In the genomic region with DNA sequence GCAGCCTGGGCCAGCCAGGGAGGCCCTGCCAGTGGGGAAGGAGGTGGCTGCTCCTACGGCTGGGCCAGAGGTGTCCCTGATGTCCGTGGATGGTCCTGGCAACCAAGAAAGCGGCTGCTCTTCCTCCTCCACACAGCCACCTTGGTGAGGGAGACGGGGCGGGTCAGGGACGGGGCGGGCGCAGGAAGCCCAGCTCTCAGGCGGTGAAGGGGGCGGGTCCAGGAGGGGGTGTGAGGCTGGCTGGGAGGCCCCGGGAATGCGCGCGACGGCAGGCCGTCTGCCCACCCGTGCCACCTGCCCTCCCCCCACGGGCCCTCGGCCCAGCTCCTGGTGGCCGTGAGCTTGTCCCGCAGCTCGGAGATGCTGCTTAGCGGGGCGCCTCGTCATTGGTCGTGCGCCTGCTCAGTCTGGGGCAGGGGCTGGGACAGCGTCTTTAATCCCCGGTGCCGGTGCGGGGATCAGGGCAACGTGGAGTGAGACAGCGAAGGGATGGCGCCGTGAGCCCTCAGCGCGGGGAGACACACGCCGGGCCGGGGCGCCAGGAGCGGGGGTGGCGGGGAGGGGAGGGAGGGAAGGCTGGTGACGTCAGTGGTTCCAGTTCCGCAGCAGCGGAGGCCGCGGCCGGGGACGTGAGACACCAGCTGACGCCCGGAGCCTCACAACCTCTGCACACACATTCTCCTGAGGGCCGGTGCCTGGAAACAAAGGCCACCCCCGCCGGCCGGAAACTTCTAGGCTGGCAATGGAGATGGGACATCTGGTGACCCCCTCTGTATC, we compare ENCODE assay signal across 8 cellular contexts. TPM values are rescaled to one million over a fixed set of nuclear protein-coding genes. Genes with fewer than 3 reads are reported as not detected.
A peak's percentile ranks its signal among the peaks of the same experiment; 100 is the strongest.
DNase-seq lines count a peak whose midpoint lies in the region; ATAC-seq and TF ChIP-seq lines count a peak whose summit lies in the region.

No MANE protein-coding gene starts in this region.

- H3K9me3 Mint-ChIP-seq in dendritic cell treated with granulocyte-macrophage colony-stimulating factor and Interleukin-4, amounts not matched to agents 40 ng/mL and 50 ng/mL, for 4 days, result no peaks in the 10 kb centered on the region

- WGBS in right lobe of liver (ENCODE audit: insufficient coverage, low coverage, low lambda C conversion rate, missing lambda C conversion rate), result no CpG with 5 or more reads among the region's 56 CpGs

- H3K27ac Mint-ChIP-seq in dendritic cell treated with granulocyte-macrophage colony-stimulating factor and Interleukin-4, amounts not matched to agents 40 ng/mL and 50 ng/mL, for 4 days, result peak overlapping the region; percentile 75

- intact Hi-C loops in dendritic cell treated with granulocyte-macrophage colony-stimulating factor and Interleukin-4, amounts not matched to agents 40 ng/mL and 50 ng/mL, for 4 days (cut with micrococcal nuclease), result loop anchor here (5.0 kb wide), 1 partner anchor 46 kb away; no protein-coding TSS in a partner anchor
- intact Hi-C loops in right lobe of liver (cut with DNase I), result no loop called here

- DNase-seq in GM10266 (ENCODE audit: extremely low spot score), result peak; percentile 92
- DNase-seq in NCI-H345 (lab: John Stamatoyannopoulos, UW), result peak; percentile 74
- peak; percentile 61 to 63 for DNase-seq in activated CD4-positive, alpha-beta T cell treated with anti-CD3 and anti-CD28 coated beads, Interleukin-2, amount 50 U/mL, for 24 hours (ENCODE audit: low read depth in 1 of 2, low spot score in 1 of 2)
- DNase-seq in right lobe of liver, result peak; percentile 74 to 88 (median 84)
- DNase-seq in stimulated activated CD4-positive, alpha-beta T cell treated with anti-CD3 and anti-CD28 coated beads, Interleukin-2, amount 100 ng/mL, for 48 hours, result peak; percentile 70 to 73
- DNase-seq in HuH-7.5 (ENCODE audit: low spot score), result no peak

- ATAC-seq in HG02852 (IDR thresholded peaks at IDR 0.05; ENCODE audit: unreplicated experiment) (peak; percentile 70), right lobe of liver (peak; percentile 81 to 95 (median 90))

- TF ChIP-seq CTCF in GM10266 (IDR thresholded peaks at IDR 0.05; ENCODE audit: control insufficient read depth, insufficient read depth, low read depth, missing control alignments), result no peak
- TF ChIP-seq CTCF in right lobe of liver (IDR thresholded peaks at IDR 0.05), result no peak

- H3K4me3 ChIP-seq in right lobe of liver, result peak overlapping the region; percentile 32 to 45 (median 44)

- peaks cover 0 to 3% (median 0%) of the 10 kb centered on the region in 4 donors for H3K4me1 ChIP-seq in right lobe of liver

- no peaks in the 10 kb centered on the region for H3K36me3 ChIP-seq in right lobe of liver

- no peak for TF ChIP-seq POLR2A in right lobe of liver (IDR thresholded peaks at IDR 0.05)

- peak overlapping the region; percentile 82 for H3K4me3 Mint-ChIP-seq in dendritic cell treated with granulocyte-macrophage colony-stimulating factor and Interleukin-4, amounts not matched to agents 40 ng/mL and 50 ng/mL, for 4 days

- peaks cover 0 to under 1% of the 10 kb centered on the region in 2 donors for H3K27me3 ChIP-seq in right lobe of liver

- H3K36me3 Mint-ChIP-seq in dendritic cell treated with granulocyte-macrophage colony-stimulating factor and Interleukin-4, amounts not matched to agents 40 ng/mL and 50 ng/mL, for 4 days (ENCODE audit: low read depth), result no peaks in the 10 kb centered on the region

- H3K27ac ChIP-seq in right lobe of liver, result peak overlapping the region in 2 of 3 donors; percentile 24 to 52

- peaks cover 69% of the 10 kb centered on the region for H3K27me3 Mint-ChIP-seq in dendritic cell treated with granulocyte-macrophage colony-stimulating factor and Interleukin-4, amounts not matched to agents 40 ng/mL and 50 ng/mL, for 4 days

- peaks cover 16% of the 10 kb centered on the region for H3K4me1 Mint-ChIP-seq in dendritic cell treated with granulocyte-macrophage colony-stimulating factor and Interleukin-4, amounts not matched to agents 40 ng/mL and 50 ng/mL, for 4 days (ENCODE audit: low read depth)

- H3K9me3 ChIP-seq in right lobe of liver, result no peaks in the 10 kb centered on the region

RNA-seq across cellular contexts. Expression of a gene that starts 6.7 kb away (rescaled TPM):
- under 1 TPM in 2 of 6 experiments, not detected in 4; 0.12 to 0.49 TPM for total RNA-seq in right lobe of liver
